25 cellular contexts compared by ENCODE assay signal in the genomic region with DNA sequence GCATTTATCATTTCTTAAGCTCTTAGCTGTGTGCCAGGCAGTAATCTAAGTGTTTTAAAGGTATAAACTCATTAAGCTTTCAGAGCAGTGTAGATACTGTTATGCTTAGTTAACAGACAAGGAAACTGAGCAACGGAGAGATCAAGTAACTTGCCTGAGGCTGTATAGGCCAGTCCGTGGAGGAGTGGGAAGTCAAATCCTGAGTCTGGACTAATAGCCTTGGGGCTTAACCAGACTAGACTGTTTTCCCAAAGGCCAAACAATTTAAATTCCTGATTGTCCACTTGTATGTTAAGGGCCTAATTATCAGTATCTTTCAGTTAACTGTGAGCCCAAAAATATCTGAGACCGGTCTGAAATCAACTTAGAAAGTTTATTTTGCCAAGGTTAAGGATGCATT. TPM values are rescaled to one million over a fixed set of nuclear protein-coding genes. Genes with fewer than 3 reads are reported as not detected.
DNase-seq lines count a peak whose midpoint lies in the region; ATAC-seq and TF ChIP-seq lines count a peak whose summit lies in the region.
"Had no signal": no experiment of that assay in that cellular context is flagged by ENCODE, and none has a peak within 500 bp of the region (broad histone marks: within the 10 kb centered on the region; RNA-seq: fewer than 3 reads in every experiment).

No MANE protein-coding gene starts in this region.

- H3K9me2 ChIP-seq in DOHH2 (replicated peaks; ENCODE audit: control insufficient read depth, low read length), result no peaks in the 10 kb centered on the region

- H3K27me3 ChIP-seq in CD4-positive, CD25-positive, alpha-beta regulatory T cell (ENCODE audit: control insufficient read depth, insufficient read depth, low read length), result no peaks in the 10 kb centered on the region
- H3K27me3 ChIP-seq in DOHH2 (ENCODE audit: control insufficient read depth, low read length), result no peaks in the 10 kb centered on the region
- H3K27me3 ChIP-seq: adrenal gland, breast epithelium, colonic mucosa, esophagus squamous epithelium, gastrocnemius medialis had no signal

- peak overlapping the region; percentile 89 for H3K4me3 ChIP-seq in CD4-positive, CD25-positive, alpha-beta regulatory T cell (ENCODE audit: low read depth, low read length)
- peak overlapping the region; percentile 98; the same call in 1 of the 2 replicates for H3K4me3 ChIP-seq in DOHH2 (ENCODE audit: low read length)
- H3K4me3 ChIP-seq: adrenal gland, breast epithelium, colonic mucosa, esophagus squamous epithelium, gastrocnemius medialis had no signal

- H3K27ac ChIP-seq in CD4-positive, CD25-positive, alpha-beta regulatory T cell (ENCODE audit: insufficient read depth, low read length, poor library complexity, severe bottlenecking), result no peak overlapping the region
- H3K27ac ChIP-seq in DOHH2 (ENCODE audit: low read depth, low read length), result no peak overlapping the region
- H3K27ac ChIP-seq: adrenal gland, breast epithelium, colonic mucosa, esophagus squamous epithelium, gastrocnemius medialis had no signal

- no peaks in the 10 kb centered on the region for H3K27me3 Mint-ChIP-seq in CD4-positive, CD25-positive, alpha-beta regulatory T cell
- H3K27me3 Mint-ChIP-seq in T-helper 17 cell (no peaks in the 10 kb centered on the region), nephron (ENCODE audit: low read depth) (no peaks in the 10 kb centered on the region)

- H3K4me3 Mint-ChIP-seq in CD4-positive, CD25-positive, alpha-beta regulatory T cell, result peak overlapping the region in 3 of 4 donors; percentile 56 to 74 (median 61)
- peak overlapping the region; percentile 60 for H3K4me3 Mint-ChIP-seq in T-helper 17 cell
- peak overlapping the region in 2 of 3 experiments; percentile 15 to 31 for H3K4me3 Mint-ChIP-seq in nephron
- H3K4me3 Mint-ChIP-seq: endodermal cell had no signal

- no peak for ATAC-seq in CD4-positive, CD25-positive, alpha-beta regulatory T cell (ENCODE audit: low read depth in 2 of 2)
- ATAC-seq in T-helper 17 cell, result no peak
- no peak for ATAC-seq in GM21723 (IDR thresholded peaks at IDR 0.05; ENCODE audit: unreplicated experiment)
- no peak for ATAC-seq in GM21825 (IDR thresholded peaks at IDR 0.05; ENCODE audit: unreplicated experiment)
- ATAC-seq: gastrocnemius medialis; stimulated activated naive CD8-positive, alpha-beta T cell treated with anti-CD3 and anti-CD28 coated beads, Interleukin-15, Interleukin-2, amounts not matched to agents 100 U/mL and 50 U/mL, for 24 hours had no signal

- DNase-seq in CD4-positive, CD25-positive, alpha-beta regulatory T cell, result no peak
- DNase-seq in T-helper 17 cell, result no peak
- no peak for DNase-seq in central memory CD4-positive, alpha-beta T cell
- no peak for DNase-seq in effector CD8-positive, alpha-beta T cell (lab: John Stamatoyannopoulos, UW)
- DNase-seq: activated CD4-positive, alpha-beta T cell treated with anti-CD3 and anti-CD28 coated beads for 1 hour; adrenal gland; colonic mucosa; DMS79; endodermal cell; esophagus squamous epithelium; gastrocnemius medialis; hypothalamus; NCI-H1105 treated with DMSO at 0.1 percent for 48 hours; NCI-H2107; NCI-H524; nucleus accumbens; stimulated activated CD4-positive, alpha-beta T cell treated with anti-CD3 and anti-CD28 coated beads, Interleukin-4, amount 100 ng/mL, for 1 hour; stimulated activated naive CD8-positive, alpha-beta T cell treated with anti-CD3 and anti-CD28 coated beads, Interleukin-15, Interleukin-2, amounts not matched to agents 100 U/mL and 50 U/mL, for 24 hours; SW 1271 had no signal

- no peaks in the 10 kb centered on the region for H3F3A ChIP-seq in DOHH2 (ENCODE audit: control insufficient read depth, insufficient read depth)

- H4K20me1 ChIP-seq in DOHH2 (ENCODE audit: control insufficient read depth, insufficient read depth, low read depth, low read length), result peaks cover 4% of the 10 kb centered on the region; the same call in 1 of the 2 replicates

- no peaks in the 10 kb centered on the region for H3K9me3 ChIP-seq in CD4-positive, CD25-positive, alpha-beta regulatory T cell (ENCODE audit: control insufficient read depth in 2 of 2, low read length in 2 of 2)
- peaks cover 8% of the 10 kb centered on the region; the same call in 1 of the 2 replicates for H3K9me3 ChIP-seq in DOHH2 (ENCODE audit: control insufficient read depth, insufficient read depth, low read length)
- H3K9me3 ChIP-seq in T-helper 17 cell (ENCODE audit: control insufficient read depth, low read length, poor library complexity, severe bottlenecking), result no peaks in the 10 kb centered on the region
- H3K9me3 ChIP-seq: adrenal gland, colonic mucosa, esophagus squamous epithelium, gastrocnemius medialis had no signal

- H3K36me3 ChIP-seq in CD4-positive, CD25-positive, alpha-beta regulatory T cell (ENCODE audit: control insufficient read depth, insufficient read depth, low read length), result no peaks in the 10 kb centered on the region
- H3K36me3 ChIP-seq in DOHH2 (ENCODE audit: control insufficient read depth, low read length), result peaks cover 67% of the 10 kb centered on the region
- H3K36me3 ChIP-seq: adrenal gland, breast epithelium, colonic mucosa, gastrocnemius medialis had no signal

- peaks cover 8% of the 10 kb centered on the region for H3K36me3 Mint-ChIP-seq in CD4-positive, CD25-positive, alpha-beta regulatory T cell
- peaks cover 2% of the 10 kb centered on the region for H3K36me3 Mint-ChIP-seq in T-helper 17 cell (ENCODE audit: low read depth)
- peaks cover 55% of the 10 kb centered on the region for H3K36me3 Mint-ChIP-seq in nephron (ENCODE audit: low read depth)

- peak overlapping the region in 1 of 3 donors; percentile 73 for H3K27ac Mint-ChIP-seq in CD4-positive, CD25-positive, alpha-beta regulatory T cell
- H3K27ac Mint-ChIP-seq in T-helper 17 cell (no peak overlapping the region), nephron (no peak overlapping the region)
- H3K27ac Mint-ChIP-seq: activated T-helper 2 cell treated with anti-CD3 and anti-CD28 coated beads, Interferon-gamma antibody, Interleukin-2, Interleukin-4, amounts not matched to agents 10 μg/mL and 5 μg/mL and 100 μg/mL, durations not matched to agents 14 hours and 24 hours and 36 hours; endodermal cell had no signal

- no peak for TF ChIP-seq CTCF in DOHH2 (IDR thresholded peaks at IDR 0.05; ENCODE audit: low read depth, low read length, poor library complexity, severe bottlenecking)
- no peak for TF ChIP-seq CTCF in nephron (IDR thresholded peaks at IDR 0.05; ENCODE audit: unreplicated experiment in 3 of 3)

- peaks cover 66% of the 10 kb centered on the region for H3K4me1 ChIP-seq in CD4-positive, CD25-positive, alpha-beta regulatory T cell (ENCODE audit: control insufficient read depth, insufficient read depth, low read length, poor library complexity, severe bottlenecking)
- peaks cover 38% of the 10 kb centered on the region for H3K4me1 ChIP-seq in DOHH2 (ENCODE audit: control insufficient read depth, low read length)

- peak overlapping the region; percentile 84 for H3K4me2 ChIP-seq in DOHH2 (ENCODE audit: low read length)

- peaks cover 85% of the 10 kb centered on the region for H3K79me2 ChIP-seq in DOHH2 (ENCODE audit: control insufficient read depth, low read length)

- H3K9me3 Mint-ChIP-seq in CD4-positive, CD25-positive, alpha-beta regulatory T cell, result peaks cover 0 to 2% (median 0%) of the 10 kb centered on the region in 7 donors
- H3K9me3 Mint-ChIP-seq in nephron, result peaks cover 24% of the 10 kb centered on the region

- peaks cover 4 to 60% (median 52%) of the 10 kb centered on the region in 4 donors for H3K4me1 Mint-ChIP-seq in CD4-positive, CD25-positive, alpha-beta regulatory T cell
- H3K4me1 Mint-ChIP-seq in T-helper 17 cell, result peaks cover 32% of the 10 kb centered on the region
- no peaks in the 10 kb centered on the region for H3K4me1 Mint-ChIP-seq in nephron
- H3K4me1 Mint-ChIP-seq: endodermal cell had no signal

RNA-seq across cellular contexts. Expression of a gene that starts 2.6 kb away (rescaled TPM):
- 23.9 TPM for total RNA-seq in CD4-positive, CD25-positive, alpha-beta regulatory T cell
- polyA plus RNA-seq in CD4-positive, CD25-positive, alpha-beta regulatory T cell, result 10 to 100 TPM; 61.7 to 93.8 (median 68.4) TPM
- total RNA-seq in T-helper 17 cell, result 10 to 100 TPM; 16.6 to 27.6 TPM
